ENCODE assay signal across 19 cellular contexts in the genomic region with DNA sequence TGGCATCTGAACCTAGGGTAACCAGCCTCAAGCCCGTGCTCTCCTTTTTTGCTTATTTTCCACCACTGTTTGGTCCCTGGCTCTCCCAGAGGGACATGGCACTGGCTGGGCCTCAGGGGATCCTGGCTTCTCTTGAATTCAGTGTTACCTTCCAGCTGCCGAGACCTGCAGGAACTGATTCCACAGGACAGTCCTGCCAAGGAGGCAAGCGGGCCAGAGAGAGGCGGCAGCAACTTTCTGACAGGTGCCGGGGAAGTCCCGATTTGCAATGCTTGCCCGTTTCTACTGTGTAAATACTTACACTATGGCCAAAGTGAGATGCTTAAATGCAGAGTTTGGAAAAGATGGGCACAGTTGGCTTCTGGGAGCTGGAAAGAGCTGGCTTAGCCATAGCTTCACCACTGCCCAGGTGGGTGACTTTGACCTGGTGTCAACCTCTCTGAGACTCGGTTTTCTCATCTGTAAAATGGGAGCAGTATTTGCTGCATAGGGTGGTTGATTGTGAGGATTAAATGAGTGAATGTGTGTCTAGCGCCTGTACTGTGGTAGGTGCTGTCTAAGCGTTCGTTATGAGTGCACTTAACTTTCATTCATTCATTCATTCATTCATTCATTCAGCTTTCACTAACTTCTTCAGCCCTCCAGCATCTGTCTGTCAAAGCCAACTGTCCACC.
A peak's percentile ranks its signal among the peaks of the same experiment; 100 is the strongest.
DNase-seq lines count a peak whose midpoint lies in the region; ATAC-seq and TF ChIP-seq lines count a peak whose summit lies in the region.
"Had no signal": no experiment of that assay in that cellular context is flagged by ENCODE, and none has a peak within 500 bp of the region (broad histone marks: within the 10 kb centered on the region; RNA-seq: fewer than 3 reads in every experiment).

No MANE protein-coding gene starts in this region.

- H3K27ac Mint-ChIP-seq in stimulated activated naive CD8-positive, alpha-beta T cell treated with anti-CD3 and anti-CD28 coated beads, Interleukin-15, Interleukin-2, amounts not matched to agents 100 ng/mL and 50 ng/mL, for 24 hours = peak overlapping the region; percentile 92
- peak overlapping the region; percentile 73 for H3K27ac Mint-ChIP-seq in central memory CD8-positive, alpha-beta T cell (ENCODE audit: low read depth)
- H3K27ac Mint-ChIP-seq in memory B cell = peak overlapping the region; percentile 67
- H3K27ac Mint-ChIP-seq: activated B cell treated with CpG ODN at 0.5 μM for 24 hours had no signal

- H3K4me3 Mint-ChIP-seq in stimulated activated naive CD8-positive, alpha-beta T cell treated with anti-CD3 and anti-CD28 coated beads, Interleukin-15, Interleukin-2, amounts not matched to agents 100 ng/mL and 50 ng/mL, for 24 hours = no peak overlapping the region
- H3K4me3 Mint-ChIP-seq in central memory CD8-positive, alpha-beta T cell = no peak overlapping the region
- H3K4me3 Mint-ChIP-seq in memory B cell = no peak overlapping the region
- H3K4me3 Mint-ChIP-seq: activated B cell treated with CpG ODN at 0.5 μM for 24 hours; activated T-helper 1 cell treated with anti-CD3 and anti-CD28 coated beads, Interleukin-12 subunit alpha, Interleukin-12 subunit beta, Interleukin-2, Interleukin-4 antibody, amounts not matched to agents 30 ng/mL and 10 ng/mL and 1 ng/mL, durations not matched to agents 14 hours and 24 hours and 36 hours; CD4-positive, alpha-beta memory T cell had no signal

- DNase-seq in stimulated activated naive CD8-positive, alpha-beta T cell treated with anti-CD3 and anti-CD28 coated beads, Interleukin-15, Interleukin-2, amounts not matched to agents 100 U/mL and 50 U/mL, for 24 hours = no peak
- no peak for DNase-seq in central memory CD8-positive, alpha-beta T cell (ENCODE audit: low spot score in 2 of 2)
- DNase-seq in memory B cell (ENCODE audit: low spot score in 2 of 2) = no peak
- no peak for DNase-seq in NCI-H1092 (lab: John Stamatoyannopoulos, UW)
- no peak for DNase-seq in OCI-M2 (lab: John Stamatoyannopoulos, UW; ENCODE audit: unreplicated experiment)
- no peak for DNase-seq in GM10266 (ENCODE audit: extremely low spot score)
- DNase-seq: activated B cell treated with CpG ODN at 0.5 μM for 24 hours; activated CD8-positive, alpha-beta memory T cell treated with anti-CD3 and anti-CD28 coated beads for 24 hours; CD4-positive, alpha-beta memory T cell; cortex of kidney; gastrocnemius medialis; mesendoderm; naive thymus-derived CD4-positive, alpha-beta T cell; NCI-H1417 treated with DMSO at 0.1 percent for 48 hours; NCI-H774; PC-3; T-helper 9 cell had no signal

- no peak for TF ChIP-seq CTCF in GM10266 (IDR thresholded peaks at IDR 0.05; ENCODE audit: control insufficient read depth, insufficient read depth, low read depth, missing control alignments)

- H3K27me3 Mint-ChIP-seq in stimulated activated naive CD8-positive, alpha-beta T cell treated with anti-CD3 and anti-CD28 coated beads, Interleukin-15, Interleukin-2, amounts not matched to agents 100 ng/mL and 50 ng/mL, for 24 hours = no peaks in the 10 kb centered on the region
- H3K27me3 Mint-ChIP-seq in central memory CD8-positive, alpha-beta T cell = no peaks in the 10 kb centered on the region
- no peaks in the 10 kb centered on the region for H3K27me3 Mint-ChIP-seq in memory B cell
- H3K27me3 Mint-ChIP-seq: activated B cell treated with CpG ODN at 0.5 μM for 24 hours; CD4-positive, alpha-beta memory T cell; naive thymus-derived CD4-positive, alpha-beta T cell had no signal

- H3K4me1 Mint-ChIP-seq in stimulated activated naive CD8-positive, alpha-beta T cell treated with anti-CD3 and anti-CD28 coated beads, Interleukin-15, Interleukin-2, amounts not matched to agents 100 ng/mL and 50 ng/mL, for 24 hours (ENCODE audit: low read depth) = peaks cover 43% of the 10 kb centered on the region
- peaks cover 43% of the 10 kb centered on the region for H3K4me1 Mint-ChIP-seq in central memory CD8-positive, alpha-beta T cell
- H3K4me1 Mint-ChIP-seq in memory B cell = peaks cover 19% of the 10 kb centered on the region

- no peaks in the 10 kb centered on the region for H3K36me3 Mint-ChIP-seq in stimulated activated naive CD8-positive, alpha-beta T cell treated with anti-CD3 and anti-CD28 coated beads, Interleukin-15, Interleukin-2, amounts not matched to agents 100 ng/mL and 50 ng/mL, for 24 hours (ENCODE audit: low read depth)
- peaks cover 11% of the 10 kb centered on the region for H3K36me3 Mint-ChIP-seq in central memory CD8-positive, alpha-beta T cell (ENCODE audit: insufficient read depth)
- peaks cover 13% of the 10 kb centered on the region for H3K36me3 Mint-ChIP-seq in memory B cell

- H3K9me3 Mint-ChIP-seq in stimulated activated naive CD8-positive, alpha-beta T cell treated with anti-CD3 and anti-CD28 coated beads, Interleukin-15, Interleukin-2, amounts not matched to agents 100 ng/mL and 50 ng/mL, for 24 hours = no peaks in the 10 kb centered on the region
- H3K9me3 Mint-ChIP-seq in central memory CD8-positive, alpha-beta T cell = no peaks in the 10 kb centered on the region
- no peaks in the 10 kb centered on the region for H3K9me3 Mint-ChIP-seq in memory B cell
- H3K9me3 Mint-ChIP-seq: activated T-helper 1 cell treated with anti-CD3 and anti-CD28 coated beads, Interleukin-12 subunit alpha, Interleukin-12 subunit beta, Interleukin-2, Interleukin-4 antibody, amounts not matched to agents 30 ng/mL and 10 ng/mL and 1 ng/mL, durations not matched to agents 14 hours and 24 hours and 36 hours; CD4-positive, alpha-beta memory T cell had no signal

- ATAC-seq in stimulated activated naive CD8-positive, alpha-beta T cell treated with anti-CD3 and anti-CD28 coated beads, Interleukin-15, Interleukin-2, amounts not matched to agents 100 U/mL and 50 U/mL, for 24 hours = no peak
- no peak for ATAC-seq in central memory CD8-positive, alpha-beta T cell (replicated peaks; ENCODE audit: extremely low read depth, poor library complexity, severe bottlenecking)
- ATAC-seq in memory B cell (ENCODE audit: low read depth) = no peak
- ATAC-seq: gastrocnemius medialis; naive thymus-derived CD4-positive, alpha-beta T cell had no signal
